ENCODE assay signal across 8 cellular contexts in genomic region chr10:59177031-59177861, GRCh38. TPM values are rescaled to one million over a fixed set of nuclear protein-coding genes. Genes with fewer than 3 reads are reported as not detected.
DNase-seq lines count a peak whose midpoint lies in the region; ATAC-seq and TF ChIP-seq lines count a peak whose summit lies in the region.

No MANE protein-coding gene starts in this region.

- TF ChIP-seq EP300 in neural cell (conservative IDR thresholded peaks at IDR 0.05; ENCODE audit: poor library complexity, severe bottlenecking): no peak

- TF ChIP-seq POLR2A in erythroblast (IDR thresholded peaks at IDR 0.05; ENCODE audit: low read length): no peak

- peak in 1 of 2 donors; percentile 10 for DNase-seq in heart right ventricle
- no peak for DNase-seq in Right ventricle myocardium superior
- peak; percentile 3 for DNase-seq in RPMI8226
- peak; percentile 90 to 91 for DNase-seq in fibroblast of lung (ENCODE audit: low read depth in 2 of 2)
- no peak for DNase-seq in erythroblast (lab: John Stamatoyannopoulos, UW)

- intact Hi-C loops in heart right ventricle (cut with DNase I): no loop called here
- intact Hi-C loops in Right ventricle myocardium superior (cut with DNase I): loop anchor here (2.0 kb wide), 1 partner anchor 218 kb away; no protein-coding TSS in a partner anchor

- H3K27ac ChIP-seq in heart right ventricle: no peak overlapping the region
- no peak overlapping the region for H3K27ac ChIP-seq in fibroblast of lung (ENCODE audit: insufficient read depth, low read length)
- peak overlapping the region; percentile 96 for H3K27ac ChIP-seq in neural cell (ENCODE audit: low read length)

- no peak for TF ChIP-seq RAD21 in neural cell (conservative IDR thresholded peaks at IDR 0.05)

- peak overlapping the region; percentile 3 to 50 (median 33) for H3K4me3 ChIP-seq in heart right ventricle
- peak overlapping the region in 2 of 4 experiments; percentile 15 to 23 for H3K4me3 ChIP-seq in fibroblast of lung (replicated peaks in 1 of 4; ENCODE audit: control extremely low read depth in 1 of 4, insufficient read depth in 1 of 4, low read depth in 3 of 4, low read length in 4 of 4)
- peak overlapping the region; percentile 84 for H3K4me3 ChIP-seq in neural cell (ENCODE audit: low read length)

- H3K9ac ChIP-seq in fibroblast of lung (ENCODE audit: insufficient read depth, low read length) (no peak overlapping the region), neural cell (ENCODE audit: low read length) (peak overlapping the region; percentile 97)

- H4K20me1 ChIP-seq in fibroblast of lung (ENCODE audit: control insufficient read depth, extremely low read depth, insufficient read depth, low read length): no peaks in the 10 kb centered on the region
- peaks cover 6% of the 10 kb centered on the region for H4K20me1 ChIP-seq in neural cell (ENCODE audit: insufficient read depth)

- TF ChIP-seq CTCF in heart right ventricle (IDR thresholded peaks at IDR 0.05) (no peak), fibroblast of lung (conservative IDR thresholded peaks at IDR 0.05 in 1 of 2, IDR thresholded peaks at IDR 0.05 in 1 of 2; ENCODE audit: low read depth in 1 of 2, low read length in 2 of 2) (no peak), neural cell (IDR thresholded peaks at IDR 0.05; ENCODE audit: poor library complexity, severe bottlenecking) (peak; percentile 44)

- no peaks in the 10 kb centered on the region for H3K9me2 ChIP-seq in neural cell (ENCODE audit: insufficient read depth, low read length)

- H2AFZ ChIP-seq in fibroblast of lung (ENCODE audit: low read length) (no peak overlapping the region), neural cell (ENCODE audit: low read depth, low read length) (peak overlapping the region; percentile 65)

- H3K27me3 ChIP-seq in heart right ventricle (peaks cover 6 to 52% (median 42%) of the 10 kb centered on the region in 7 donors), fibroblast of lung (ENCODE audit: control insufficient read depth, insufficient read depth, low read length) (peaks cover 24% of the 10 kb centered on the region), neural cell (ENCODE audit: insufficient read depth, low read depth, low read length) (no peaks in the 10 kb centered on the region)

- peaks cover 3% of the 10 kb centered on the region for H3F3A ChIP-seq in neural cell (ENCODE audit: insufficient read depth, low read length, poor library complexity, severe bottlenecking)

- ATAC-seq in heart right ventricle (peak in 4 of 8 donors; percentile 23 to 63 (median 40)), Right ventricle myocardium superior (ENCODE audit: poor library complexity) (no peak), HG03139 (IDR thresholded peaks at IDR 0.05; ENCODE audit: unreplicated experiment) (no peak), HG03460 (IDR thresholded peaks at IDR 0.05; ENCODE audit: unreplicated experiment) (no peak)

- H3K4me1 ChIP-seq in heart right ventricle (peaks cover 3 to 17% (median 10%) of the 10 kb centered on the region in 9 donors), fibroblast of lung (ENCODE audit: control insufficient read depth, extremely low read depth, insufficient read depth, low read length) (peaks cover 3% of the 10 kb centered on the region)

- 6 to 9% methylated on average over 42 of the region's 42 CpGs for WGBS in heart right ventricle, 2 donors

- H3K9me3 ChIP-seq in heart right ventricle (no peaks in the 10 kb centered on the region), fibroblast of lung (ENCODE audit: control insufficient read depth, insufficient read depth, low read depth, low read length) (no peaks in the 10 kb centered on the region), neural cell (ENCODE audit: low read length) (no peaks in the 10 kb centered on the region)

- H3K79me2 ChIP-seq in fibroblast of lung (ENCODE audit: control insufficient read depth, insufficient read depth, low read length) (no peaks in the 10 kb centered on the region), neural cell (replicated peaks; ENCODE audit: insufficient read depth, low read length) (peaks cover 78% of the 10 kb centered on the region)

- H3K4me2 ChIP-seq in fibroblast of lung (ENCODE audit: extremely low read depth, insufficient read depth, low read length) (peak overlapping the region; percentile 49), neural cell (ENCODE audit: low read length) (peak overlapping the region; percentile 69)

- no peaks in the 10 kb centered on the region for H3K36me3 ChIP-seq in heart right ventricle
- H3K36me3 ChIP-seq in fibroblast of lung (ENCODE audit: control insufficient read depth, insufficient read depth, low read length): no peaks in the 10 kb centered on the region
- no peaks in the 10 kb centered on the region for H3K36me3 ChIP-seq in neural cell (ENCODE audit: insufficient read depth, low read length)

TF ChIP-seq in neural cell, 6 proteins besides CTCF, POLR2A, EP300 and RAD21:
- TF ChIP-seq TAF1 (IDR thresholded peaks at IDR 0.05; ENCODE audit: low read depth) (no peak), REST (IDR thresholded peaks at IDR 0.05; ENCODE audit: borderline replicate concordance) (peak; percentile 19), SMC3 (conservative IDR thresholded peaks at IDR 0.05; ENCODE audit: poor library complexity) (no peak)

RNA-seq across cellular contexts. Expression of gene PHYHIPL, which starts 0.8 kb away (rescaled TPM):
- total RNA-seq in heart right ventricle: not detected
- polyA plus RNA-seq in heart right ventricle: under 1 TPM in 1 of 2 donors, not detected in 1; 0.03 TPM
- not detected for total RNA-seq in Right ventricle myocardium superior
- not detected in 2 replicates for total RNA-seq in fibroblast of lung
- polyA plus RNA-seq in fibroblast of lung: 0.02 TPM in 1 of 2 replicates, not detected in the other
- not detected in 2 replicates for polyA plus RNA-seq in fibroblast of lung (2012)
- not detected in 2 replicates for polyA minus RNA-seq in fibroblast of lung (ENCODE audit: low replicate concordance)
- polyA plus RNA-seq in neural cell: 33.9 and 49.5 TPM in 2 replicates
- 40.7 and 53.9 TPM in 2 replicates for polyA minus RNA-seq in neural cell

Comparison
In these comparisons a context has a peak if more than half of its experiments do, and no peak if none do; other contexts are left out.
1. DNase-seq: peak in RPMI8226 (single experiment) and fibroblast of lung (2 of 2); none in Right ventricle myocardium superior (single experiment) and erythroblast (0 of 2).